Comparison of ENCODE assay signal across 1 cellular context in the genomic region with DNA sequence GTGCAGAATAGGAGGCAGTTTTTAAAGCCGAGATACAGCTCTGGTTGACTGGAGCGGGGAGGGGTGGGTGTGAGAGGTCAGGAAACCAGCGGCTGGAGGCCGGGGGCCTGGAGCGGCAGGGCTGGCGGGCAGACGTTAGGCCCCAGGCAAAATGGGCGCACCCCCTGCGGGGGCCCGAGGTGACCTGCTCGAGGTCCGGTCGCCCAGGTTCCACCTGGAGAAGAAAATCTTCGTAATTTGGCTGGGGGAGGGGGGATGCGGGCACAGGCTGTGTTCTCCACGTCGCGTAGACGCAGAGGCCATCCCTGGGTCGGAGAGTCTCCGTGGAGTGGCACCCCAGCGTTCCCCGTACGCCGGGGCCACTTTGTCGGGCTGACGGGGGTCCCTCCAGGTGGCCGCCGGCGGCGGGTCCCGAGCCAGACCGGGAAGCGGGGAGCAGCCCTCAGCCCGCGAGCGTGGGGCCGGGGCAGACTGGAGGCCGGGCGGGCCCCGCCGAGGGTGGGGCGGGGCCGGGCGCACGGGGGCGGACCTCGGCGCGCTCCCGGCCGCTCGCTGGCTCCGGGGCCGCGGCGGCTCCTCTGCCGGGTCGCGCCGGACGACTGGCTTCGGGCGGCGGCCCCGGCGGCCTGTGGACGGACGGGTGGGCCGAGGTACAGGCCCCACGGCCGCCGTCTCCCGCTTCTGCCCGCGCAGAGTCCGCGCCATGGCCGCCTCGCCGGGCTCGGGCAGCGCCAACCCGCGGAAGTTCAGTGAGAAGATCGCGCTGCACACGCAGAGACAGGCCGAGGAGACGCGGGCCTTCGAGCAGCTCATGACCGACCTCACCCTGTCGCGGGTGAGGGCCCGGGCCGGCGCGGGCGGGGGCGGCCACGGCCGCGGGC.
TF ChIP-seq lines count a peak whose summit lies in the region.

A gene with protein sequence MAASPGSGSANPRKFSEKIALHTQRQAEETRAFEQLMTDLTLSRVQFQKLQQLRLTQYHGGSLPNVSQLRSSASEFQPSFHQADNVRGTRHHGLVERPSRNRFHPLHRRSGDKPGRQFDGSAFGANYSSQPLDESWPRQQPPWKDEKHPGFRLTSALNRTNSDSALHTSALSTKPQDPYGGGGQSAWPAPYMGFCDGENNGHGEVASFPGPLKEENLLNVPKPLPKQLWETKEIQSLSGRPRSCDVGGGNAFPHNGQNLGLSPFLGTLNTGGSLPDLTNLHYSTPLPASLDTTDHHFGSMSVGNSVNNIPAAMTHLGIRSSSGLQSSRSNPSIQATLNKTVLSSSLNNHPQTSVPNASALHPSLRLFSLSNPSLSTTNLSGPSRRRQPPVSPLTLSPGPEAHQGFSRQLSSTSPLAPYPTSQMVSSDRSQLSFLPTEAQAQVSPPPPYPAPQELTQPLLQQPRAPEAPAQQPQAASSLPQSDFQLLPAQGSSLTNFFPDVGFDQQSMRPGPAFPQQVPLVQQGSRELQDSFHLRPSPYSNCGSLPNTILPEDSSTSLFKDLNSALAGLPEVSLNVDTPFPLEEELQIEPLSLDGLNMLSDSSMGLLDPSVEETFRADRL (plus strand): TSS at position 555 of the 881 bp plus-strand sequence. CDS start 149 bp downstream, at position 704.

TF ChIP-seq in GM12878, 131 proteins besides CTCF, POLR2A, EP300 and RAD21 (continued from another document):
- TF ChIP-seq BACH1 (IDR thresholded peaks at IDR 0.05; ENCODE audit: borderline replicate concordance) = peak; percentile 60
- TF ChIP-seq BHLHE40 (IDR thresholded peaks at IDR 0.05; ENCODE audit: borderline replicate concordance in 1 of 2, low read depth in 2 of 2, low read length in 1 of 2) = peak in 1 of 2 experiments; percentile 46; a peak in 1 of 4 replicates
- TF ChIP-seq, protein P1, sequence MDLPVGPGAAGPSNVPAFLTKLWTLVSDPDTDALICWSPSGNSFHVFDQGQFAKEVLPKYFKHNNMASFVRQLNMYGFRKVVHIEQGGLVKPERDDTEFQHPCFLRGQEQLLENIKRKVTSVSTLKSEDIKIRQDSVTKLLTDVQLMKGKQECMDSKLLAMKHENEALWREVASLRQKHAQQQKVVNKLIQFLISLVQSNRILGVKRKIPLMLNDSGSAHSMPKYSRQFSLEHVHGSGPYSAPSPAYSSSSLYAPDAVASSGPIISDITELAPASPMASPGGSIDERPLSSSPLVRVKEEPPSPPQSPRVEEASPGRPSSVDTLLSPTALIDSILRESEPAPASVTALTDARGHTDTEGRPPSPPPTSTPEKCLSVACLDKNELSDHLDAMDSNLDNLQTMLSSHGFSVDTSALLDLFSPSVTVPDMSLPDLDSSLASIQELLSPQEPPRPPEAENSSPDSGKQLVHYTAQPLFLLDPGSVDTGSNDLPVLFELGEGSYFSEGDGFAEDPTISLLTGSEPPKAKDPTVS (IDR thresholded peaks at IDR 0.05; ENCODE audit: low read depth, low read length) = no peak
- TF ChIP-seq HDAC6 (IDR thresholded peaks at IDR 0.05; ENCODE audit: unreplicated experiment) = no peak
- peak in 1 of 2 experiments; percentile 87; a peak in 2 of 3 replicates for TF ChIP-seq EGR1 (IDR thresholded peaks at IDR 0.05; ENCODE audit: borderline replicate concordance in 1 of 2, low read depth in 2 of 2, low read length in 2 of 2)
- TF ChIP-seq HDGF (IDR thresholded peaks at IDR 0.05) = peak; percentile 60; the same call in 1 of the 2 replicates
- TF ChIP-seq, protein P2, sequence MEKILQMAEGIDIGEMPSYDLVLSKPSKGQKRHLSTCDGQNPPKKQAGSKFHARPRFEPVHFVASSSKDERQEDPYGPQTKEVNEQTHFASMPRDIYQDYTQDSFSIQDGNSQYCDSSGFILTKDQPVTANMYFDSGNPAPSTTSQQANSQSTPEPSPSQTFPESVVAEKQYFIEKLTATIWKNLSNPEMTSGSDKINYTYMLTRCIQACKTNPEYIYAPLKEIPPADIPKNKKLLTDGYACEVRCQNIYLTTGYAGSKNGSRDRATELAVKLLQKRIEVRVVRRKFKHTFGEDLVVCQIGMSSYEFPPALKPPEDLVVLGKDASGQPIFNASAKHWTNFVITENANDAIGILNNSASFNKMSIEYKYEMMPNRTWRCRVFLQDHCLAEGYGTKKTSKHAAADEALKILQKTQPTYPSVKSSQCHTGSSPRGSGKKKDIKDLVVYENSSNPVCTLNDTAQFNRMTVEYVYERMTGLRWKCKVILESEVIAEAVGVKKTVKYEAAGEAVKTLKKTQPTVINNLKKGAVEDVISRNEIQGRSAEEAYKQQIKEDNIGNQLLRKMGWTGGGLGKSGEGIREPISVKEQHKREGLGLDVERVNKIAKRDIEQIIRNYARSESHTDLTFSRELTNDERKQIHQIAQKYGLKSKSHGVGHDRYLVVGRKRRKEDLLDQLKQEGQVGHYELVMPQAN (conservative IDR thresholded peaks at IDR 0.05) = peak; percentile 65; the same call in 1 of the 2 replicates
- TF ChIP-seq HDAC2 (IDR thresholded peaks at IDR 0.05) = no peak
- peak; percentile 88 for TF ChIP-seq YY1 (IDR thresholded peaks at IDR 0.05; ENCODE audit: low read depth, low read length)
- 0 out of 2 replicates have a peak, but pooled peaks have one; percentile 6 for TF ChIP-seq HCFC1 (IDR thresholded peaks at IDR 0.05; ENCODE audit: low read length)
- TF ChIP-seq, protein P3, sequence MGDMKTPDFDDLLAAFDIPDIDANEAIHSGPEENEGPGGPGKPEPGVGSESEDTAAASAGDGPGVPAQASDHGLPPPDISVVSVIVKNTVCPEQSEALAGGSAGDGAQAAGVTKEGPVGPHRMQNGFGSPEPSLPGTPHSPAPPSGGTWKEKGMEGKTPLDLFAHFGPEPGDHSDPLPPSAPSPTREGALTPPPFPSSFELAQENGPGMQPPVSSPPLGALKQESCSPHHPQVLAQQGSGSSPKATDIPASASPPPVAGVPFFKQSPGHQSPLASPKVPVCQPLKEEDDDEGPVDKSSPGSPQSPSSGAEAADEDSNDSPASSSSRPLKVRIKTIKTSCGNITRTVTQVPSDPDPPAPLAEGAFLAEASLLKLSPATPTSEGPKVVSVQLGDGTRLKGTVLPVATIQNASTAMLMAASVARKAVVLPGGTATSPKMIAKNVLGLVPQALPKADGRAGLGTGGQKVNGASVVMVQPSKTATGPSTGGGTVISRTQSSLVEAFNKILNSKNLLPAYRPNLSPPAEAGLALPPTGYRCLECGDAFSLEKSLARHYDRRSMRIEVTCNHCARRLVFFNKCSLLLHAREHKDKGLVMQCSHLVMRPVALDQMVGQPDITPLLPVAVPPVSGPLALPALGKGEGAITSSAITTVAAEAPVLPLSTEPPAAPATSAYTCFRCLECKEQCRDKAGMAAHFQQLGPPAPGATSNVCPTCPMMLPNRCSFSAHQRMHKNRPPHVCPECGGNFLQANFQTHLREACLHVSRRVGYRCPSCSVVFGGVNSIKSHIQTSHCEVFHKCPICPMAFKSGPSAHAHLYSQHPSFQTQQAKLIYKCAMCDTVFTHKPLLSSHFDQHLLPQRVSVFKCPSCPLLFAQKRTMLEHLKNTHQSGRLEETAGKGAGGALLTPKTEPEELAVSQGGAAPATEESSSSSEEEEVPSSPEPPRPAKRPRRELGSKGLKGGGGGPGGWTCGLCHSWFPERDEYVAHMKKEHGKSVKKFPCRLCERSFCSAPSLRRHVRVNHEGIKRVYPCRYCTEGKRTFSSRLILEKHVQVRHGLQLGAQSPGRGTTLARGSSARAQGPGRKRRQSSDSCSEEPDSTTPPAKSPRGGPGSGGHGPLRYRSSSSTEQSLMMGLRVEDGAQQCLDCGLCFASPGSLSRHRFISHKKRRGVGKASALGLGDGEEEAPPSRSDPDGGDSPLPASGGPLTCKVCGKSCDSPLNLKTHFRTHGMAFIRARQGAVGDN (IDR thresholded peaks at IDR 0.05) = peak; percentile 65
- TF ChIP-seq JUNB (IDR thresholded peaks at IDR 0.05) = no peak
- TF ChIP-seq SMC3 (IDR thresholded peaks at IDR 0.05; ENCODE audit: borderline replicate concordance, low read length) = no peak
- TF ChIP-seq DPF2 (IDR thresholded peaks at IDR 0.05) = peak; percentile 33; the same call in 1 of the 2 replicates
- 0 out of 2 replicates have a peak, but pooled peaks have one; percentile 6 for TF ChIP-seq TCF12 (IDR thresholded peaks at IDR 0.05; ENCODE audit: low read depth, low read length)
- TF ChIP-seq EED (IDR thresholded peaks at IDR 0.05; ENCODE audit: low read depth) = no peak
- TF ChIP-seq SIX5 (IDR thresholded peaks at IDR 0.05; ENCODE audit: low read depth, low read length, severe bottlenecking) = no peak
- TF ChIP-seq SMARCA5 (IDR thresholded peaks at IDR 0.05) = peak; percentile 82; the same call in 1 of the 2 replicates
- TF ChIP-seq STAT1 (conservative IDR thresholded peaks at IDR 0.05) = 0 out of 2 replicates have a peak, but pooled peaks have one; percentile 37
- no peak; the same call in 1 of the 2 replicates for TF ChIP-seq LARP7 (IDR thresholded peaks at IDR 0.05)
- TF ChIP-seq KDM1A (IDR thresholded peaks at IDR 0.05; ENCODE audit: borderline replicate concordance) = no peak
- no peak for TF ChIP-seq WRNIP1 (IDR thresholded peaks at IDR 0.05; ENCODE audit: borderline replicate concordance, low read depth, low read length)
- TF ChIP-seq NR2F1 (conservative IDR thresholded peaks at IDR 0.05) = peak; percentile 50
- TF ChIP-seq BRCA1 (IDR thresholded peaks at IDR 0.05; ENCODE audit: low read depth, low read length) = no peak
- peak; percentile 34; the same call in 1 of the 2 replicates for TF ChIP-seq TAF1 (IDR thresholded peaks at IDR 0.05; ENCODE audit: borderline replicate concordance, low read depth, low read length)
- no peak for TF ChIP-seq CREB1 (IDR thresholded peaks at IDR 0.05; ENCODE audit: low read depth)
- TF ChIP-seq RELA (IDR thresholded peaks at IDR 0.05; ENCODE audit: borderline replicate concordance, partially characterized antibody) = peak; percentile 14
- no peak for TF ChIP-seq NR2C1 (IDR thresholded peaks at IDR 0.05)
TF ChIP-seq in GM12878: peak in this region for 18.
